ENCODE assay signal across 25 cellular contexts in the genomic region with DNA sequence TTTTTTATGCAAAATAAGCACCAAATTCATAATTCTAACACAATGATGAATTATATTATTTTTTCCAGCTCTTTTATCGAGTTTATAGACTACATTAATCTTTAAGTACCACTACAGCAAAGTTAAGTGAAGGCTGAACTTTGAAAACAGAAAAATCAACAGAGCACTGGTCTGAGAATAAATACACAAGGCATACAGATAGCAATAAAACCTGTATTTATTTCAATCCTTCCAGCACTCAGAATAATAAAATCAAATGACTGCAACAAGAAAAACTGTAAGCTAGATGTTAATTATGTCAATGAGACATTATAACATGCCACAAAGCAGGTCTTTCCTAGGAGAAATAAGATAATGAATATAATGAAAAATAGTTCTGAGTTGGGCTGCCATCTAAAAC. TPM values are rescaled to one million over a fixed set of nuclear protein-coding genes. Genes with fewer than 3 reads are reported as not detected.
DNase-seq lines count a peak whose midpoint lies in the region; ATAC-seq, FAIRE-seq and TF ChIP-seq lines count a peak whose summit lies in the region.
"Had no signal": no experiment of that assay in that cellular context is flagged by ENCODE, and none has a peak within 500 bp of the region (broad histone marks: within the 10 kb centered on the region; RNA-seq: fewer than 3 reads in every experiment).

No MANE protein-coding gene starts in this region.

- H3K4me3 Mint-ChIP-seq in activated CD4-positive, alpha-beta T cell treated with anti-CD3 and anti-CD28 coated beads for 36 hours = no peak overlapping the region
- H3K4me3 Mint-ChIP-seq in progenitor cell of endocrine pancreas (ENCODE audit: low read depth) = no peak overlapping the region
- H3K4me3 Mint-ChIP-seq: CD14-positive monocyte, GM23338, H9, HFFc6 had no signal

- no peaks in the 10 kb centered on the region for H3K27me3 Mint-ChIP-seq in activated CD4-positive, alpha-beta T cell treated with anti-CD3 and anti-CD28 coated beads for 36 hours
- no peaks in the 10 kb centered on the region for H3K27me3 Mint-ChIP-seq in progenitor cell of endocrine pancreas

- DNase-seq in activated CD4-positive, alpha-beta T cell treated with anti-CD3 and anti-CD28 coated beads for 36 hours = no peak
- DNase-seq in activated CD4-positive, alpha-beta T cell treated with anti-CD3 and anti-CD28 coated beads for 1 hour = no peak
- DNase-seq in D721Med (ENCODE audit: insufficient read length, low spot score) = no peak
- no peak for DNase-seq in left colon
- DNase-seq in progenitor cell of endocrine pancreas (ENCODE audit: low spot score, unreplicated experiment) = no peak
- DNase-seq: 8988T, ACHN, BE2C, Calu3, H9, HFFc6, IMR-90, KG1, MM.1S, NCI-H1694, NCI-H2029 treated with DMSO at 0.1 percent for 48 hours, NCI-H2227 treated with DMSO at 0.1 percent for 48 hours, NCI-H526 treated with DMSO at 0.1 percent for 48 hours, RPMI8226, SHP77 had no signal

- peaks cover 14% of the 10 kb centered on the region for H3K4me1 Mint-ChIP-seq in activated CD4-positive, alpha-beta T cell treated with anti-CD3 and anti-CD28 coated beads for 36 hours
- no peaks in the 10 kb centered on the region for H3K4me1 Mint-ChIP-seq in progenitor cell of endocrine pancreas (ENCODE audit: low read depth)
- H3K4me1 Mint-ChIP-seq: CD14-positive monocyte, GM23338, H9 had no signal

- no peaks in the 10 kb centered on the region for H3K9me3 Mint-ChIP-seq in activated CD4-positive, alpha-beta T cell treated with anti-CD3 and anti-CD28 coated beads for 36 hours (ENCODE audit: low read depth)
- no peaks in the 10 kb centered on the region for H3K9me3 Mint-ChIP-seq in progenitor cell of endocrine pancreas (ENCODE audit: low read depth)
- H3K9me3 Mint-ChIP-seq: CD14-positive monocyte, GM23338, H9, HFFc6 had no signal

- peak; percentile 38 for FAIRE-seq in D721Med (lab: Jason Lieb, UNC)
- FAIRE-seq: GM18507 had no signal

- CTCF ChIA-PET in activated CD4-positive, alpha-beta T cell treated with anti-CD3 and anti-CD28 coated beads for 36 hours (lab: Charles Lee) = interaction anchor here (0.6 to 8.5 kb wide), 6 partner anchors 15 to 170 kb away, joined by 3 to 62 read pairs (median 4); no protein-coding TSS in a partner anchor

- H3K36me3 Mint-ChIP-seq in activated CD4-positive, alpha-beta T cell treated with anti-CD3 and anti-CD28 coated beads for 36 hours (ENCODE audit: low read depth) = peaks cover 57% of the 10 kb centered on the region
- peaks cover 19% of the 10 kb centered on the region for H3K36me3 Mint-ChIP-seq in progenitor cell of endocrine pancreas (ENCODE audit: insufficient read depth)

- H3K27ac Mint-ChIP-seq in activated CD4-positive, alpha-beta T cell treated with anti-CD3 and anti-CD28 coated beads for 36 hours = peak overlapping the region; percentile 8
- H3K27ac Mint-ChIP-seq in progenitor cell of endocrine pancreas = peak overlapping the region; percentile 37
- H3K27ac Mint-ChIP-seq: GM23338, HFFc6 had no signal

- intact Hi-C loops in activated CD4-positive, alpha-beta T cell treated with anti-CD3 and anti-CD28 coated beads for 36 hours (cut with DNase I, micrococcal nuclease) = no loop called here
- intact Hi-C loops in left colon (cut with DNase I, micrococcal nuclease) = no loop called here

- no peak for TF ChIP-seq CTCF in D721Med (IDR thresholded peaks at IDR 0.05; ENCODE audit: insufficient read depth, missing control alignments)
- TF ChIP-seq CTCF in progenitor cell of endocrine pancreas (IDR thresholded peaks at IDR 0.05; ENCODE audit: unreplicated experiment) = no peak

- POLR2A ChIA-PET in activated CD4-positive, alpha-beta T cell treated with anti-CD3 and anti-CD28 coated beads for 36 hours (lab: Charles Lee) = no interaction called here

- no peak for ATAC-seq in activated CD4-positive, alpha-beta T cell treated with anti-CD3 and anti-CD28 coated beads for 36 hours
- ATAC-seq in left colon (peak; percentile 63), GM21367 (IDR thresholded peaks at IDR 0.05; ENCODE audit: unreplicated experiment) (no peak), HG02884 (IDR thresholded peaks at IDR 0.05; ENCODE audit: unreplicated experiment) (no peak)
- ATAC-seq: GM23338 had no signal

RNA-seq across cellular contexts. Expression of a gene that starts 24.5 kb away (rescaled TPM):
- 100 to 1,000 TPM; 189 to 260 TPM for total RNA-seq in activated CD4-positive, alpha-beta T cell treated with anti-CD3 and anti-CD28 coated beads for 36 hours
- total RNA-seq in left colon (10 to 100 TPM; 74.6 to 78.1 TPM), progenitor cell of endocrine pancreas (222 and 245 TPM in 2 replicates)

RNA-seq across cellular contexts. Expression of a gene that starts 45.2 kb away (rescaled TPM):
- total RNA-seq in activated CD4-positive, alpha-beta T cell treated with anti-CD3 and anti-CD28 coated beads for 36 hours = under 1 TPM; 0.32 to 0.53 TPM
- total RNA-seq in left colon (10 to 100 TPM; 19.5 to 30.8 TPM), progenitor cell of endocrine pancreas (8.4 and 8.6 TPM in 2 replicates)

RNA-seq across cellular contexts. Expression of a gene that starts 49.8 kb away (rescaled TPM):
- total RNA-seq in activated CD4-positive, alpha-beta T cell treated with anti-CD3 and anti-CD28 coated beads for 36 hours = 10 to 100 TPM; 29.3 to 29.4 TPM
- total RNA-seq in left colon (1 to 10 TPM; 7.3 to 8.0 TPM), progenitor cell of endocrine pancreas (7.5 and 8.5 TPM in 2 replicates)
